ENCODE assay signal across 3 cellular contexts in the genomic region with DNA sequence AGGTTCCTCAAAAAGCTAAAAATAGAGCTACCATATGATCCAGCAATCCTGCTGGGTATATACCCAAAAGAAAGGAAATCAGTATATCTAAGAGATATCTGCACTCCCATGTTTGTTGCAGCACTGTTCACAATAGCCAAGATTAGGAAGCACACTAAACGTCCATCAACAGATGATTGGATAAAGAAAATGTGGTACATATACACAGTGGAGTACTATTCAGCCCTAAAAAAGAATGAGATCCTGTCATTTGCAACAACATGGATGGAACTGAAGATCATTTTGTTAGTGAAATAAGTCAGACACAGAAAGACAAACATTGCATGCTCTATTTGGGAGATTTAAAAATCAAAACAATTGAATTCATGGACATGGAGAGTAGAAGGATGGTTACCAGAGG.
TF ChIP-seq lines count a peak whose summit lies in the region.

No MANE protein-coding gene starts in this region.

TF ChIP-seq in HEK293, 187 proteins besides CTCF, POLR2A, EP300 and RAD21:
- TF ChIP-seq ZNF146 (tag by site-specific recombination; IDR thresholded peaks at IDR 0.05), result peak; percentile 14; the same call in 1 of the 2 replicates

TF ChIP-seq in SK-N-SH treated with all-trans-retinoic acid at 6 μM for 48 hours, 23 proteins besides CTCF, POLR2A, EP300 and RAD21:
- peak; percentile 64 for TF ChIP-seq ZNF8 (CRISPR knock-in tag; IDR thresholded peaks at IDR 0.05)

TF ChIP-seq in K562, 482 proteins besides CTCF, POLR2A, EP300 and RAD21:
- peak; percentile 53 for TF ChIP-seq ZNF146 (CRISPR knock-in tag; IDR thresholded peaks at IDR 0.05; ENCODE audit: unreplicated experiment)
